In genomic region chr19:2252481-2253105, GRCh38 we compare ENCODE assay signal across 9 cellular contexts. TPM values are rescaled to one million over a fixed set of nuclear protein-coding genes. Genes with fewer than 3 reads are reported as not detected.
DNase-seq lines count a peak whose midpoint lies in the region; ATAC-seq and TF ChIP-seq lines count a peak whose summit lies in the region.
"Had no signal": no experiment of that assay in that cellular context is flagged by ENCODE, and none has a peak within 500 bp of the region (broad histone marks: within the 10 kb centered on the region; RNA-seq: fewer than 3 reads in every experiment).

No MANE protein-coding gene starts in this region.

- peak overlapping the region in 8 of 10 donors; percentile 0 to 34 (median 15) for H3K4me3 ChIP-seq in heart right ventricle
- peak overlapping the region; percentile 34 for H3K4me3 ChIP-seq in thoracic aorta

- no peaks in the 10 kb centered on the region for H3K27me3 Mint-ChIP-seq in T-helper 17 cell
- H3K27me3 Mint-ChIP-seq in immature natural killer cell (ENCODE audit: low read depth in 3 of 3), result peaks cover 2 to 16% (median 6%) of the 10 kb centered on the region in 3 donors

- intact Hi-C loops in heart right ventricle (cut with DNase I), result no loop called here
- intact Hi-C loops in Right ventricle myocardium superior (cut with DNase I), result no loop called here

- H3K36me3 ChIP-seq in heart right ventricle (peaks cover 0 to 13% (median under 1%) of the 10 kb centered on the region in 9 donors), thoracic aorta (peaks cover 10% of the 10 kb centered on the region)

- no peak for ATAC-seq in heart right ventricle
- no peak for ATAC-seq in Right ventricle myocardium superior (ENCODE audit: poor library complexity)
- no peak for ATAC-seq in T-helper 17 cell
- ATAC-seq in thoracic aorta (ENCODE audit: insufficient number of reproducible peaks, low FRiP score, low read depth), result no peak

- DNase-seq in heart right ventricle (no peak), Right ventricle myocardium superior (no peak), T-helper 17 cell (no peak), immature natural killer cell (no peak), thoracic aorta (ENCODE audit: low spot score) (no peak), KBM-7 (no peak), A172 (ENCODE audit: low spot score) (no peak), NCI-H748 (lab: John Stamatoyannopoulos, UW; ENCODE audit: unreplicated experiment) (no peak)
- DNase-seq: NCI-H345 had no signal

- TF ChIP-seq CTCF in heart right ventricle (IDR thresholded peaks at IDR 0.05), result no peak
- no peak for TF ChIP-seq CTCF in thoracic aorta (IDR thresholded peaks at IDR 0.05)

- H3K27ac Mint-ChIP-seq in T-helper 17 cell, result peak overlapping the region; percentile 43
- no peak overlapping the region for H3K27ac Mint-ChIP-seq in immature natural killer cell

- H3K4me1 ChIP-seq in heart right ventricle, result peaks cover 8 to 43% (median 36%) of the 10 kb centered on the region in 9 donors
- H3K4me1 ChIP-seq in thoracic aorta (ENCODE audit: control insufficient read depth in 1 of 2, low read depth in 2 of 2), result peaks cover 20 to 39% of the 10 kb centered on the region in 2 donors

- H3K4me3 Mint-ChIP-seq in T-helper 17 cell (peak overlapping the region; percentile 83), immature natural killer cell (peak overlapping the region in 4 of 5 donors; percentile 7 to 68 (median 12))

- H3K36me3 Mint-ChIP-seq in T-helper 17 cell (ENCODE audit: low read depth) (peaks cover 2% of the 10 kb centered on the region), immature natural killer cell (no peaks in the 10 kb centered on the region)

- H3K27me3 ChIP-seq in heart right ventricle, result peaks cover 36 to 59% (median 52%) of the 10 kb centered on the region in 7 donors
- H3K27me3 ChIP-seq in thoracic aorta (replicated peaks; ENCODE audit: insufficient read depth), result peaks cover 15% of the 10 kb centered on the region

- H3K4me1 Mint-ChIP-seq in T-helper 17 cell (peaks cover 2% of the 10 kb centered on the region), immature natural killer cell (peaks cover 0 to 9% of the 10 kb centered on the region in 2 donors)

- H3K27ac ChIP-seq in heart right ventricle (no peak overlapping the region), thoracic aorta (no peak overlapping the region)

- in situ Hi-C loops in KBM-7 (cut with MboI; ENCODE audit: low pct_unique_long_range_greater_than_20kb, low sequenced_read_pairs), result no loop called here

- no peaks in the 10 kb centered on the region for H3K9me3 Mint-ChIP-seq in immature natural killer cell

- WGBS in heart right ventricle, 2 donors, result 6% methylated on average over 44 to 48 of the region's 48 CpGs

- H3K9me3 ChIP-seq in heart right ventricle, result no peaks in the 10 kb centered on the region
- H3K9me3 ChIP-seq in T-helper 17 cell (ENCODE audit: control insufficient read depth, low read length, poor library complexity, severe bottlenecking), result no peaks in the 10 kb centered on the region
- H3K9me3 ChIP-seq in thoracic aorta, result no peaks in the 10 kb centered on the region

RNA-seq across cellular contexts. Expression of gene AMH, which starts 3.5 kb away (rescaled TPM):
- total RNA-seq in heart right ventricle (under 1 TPM; 0.15 to 0.70 (median 0.41) TPM), Right ventricle myocardium superior (0.24 TPM), T-helper 17 cell (1 to 10 TPM in 1 of 2 donors, under 1 TPM in 1; 0.50 to 2.7 TPM), thoracic aorta (under 1 TPM; 0.92 to 0.95 TPM)
- polyA plus RNA-seq in heart right ventricle (1 to 10 TPM in 1 of 2 donors, under 1 TPM in 1; 0.30 to 1.0 TPM), immature natural killer cell (not detected)
- 8.5 and 10.0 TPM in 2 replicates for total RNA-seq in A172 (2014; rRNA removed; shearing (Covaris generic))

RNA-seq across cellular contexts. Expression of gene JSRP1, which starts 3.6 kb away (rescaled TPM):
- total RNA-seq in heart right ventricle, result under 1 TPM in 3 of 10 donors, not detected in 7; 0.31 to 0.72 (median 0.45) TPM
- polyA plus RNA-seq in heart right ventricle, result under 1 TPM in 1 of 2 donors, not detected in 1; 0.29 TPM
- total RNA-seq in Right ventricle myocardium superior, result 0.35 TPM
- 1 to 10 TPM in 1 of 2 donors, under 1 TPM in 1; 0.55 to 1.0 TPM for total RNA-seq in T-helper 17 cell
- polyA plus RNA-seq in immature natural killer cell, result under 1 TPM in 1 of 3 donors, not detected in 2; 0.94 TPM
- not detected for total RNA-seq in thoracic aorta
- not detected in 2 replicates for total RNA-seq in A172 (2014; rRNA removed; shearing (Covaris generic))

RNA-seq across cellular contexts. Expression of gene SF3A2, which starts 16.0 kb away (rescaled TPM):
- total RNA-seq in heart right ventricle, result 10 to 100 TPM; 24.6 to 45.2 (median 30.4) TPM
- 10 to 100 TPM; 25.8 to 47.3 TPM for polyA plus RNA-seq in heart right ventricle
- total RNA-seq in Right ventricle myocardium superior, result 30.0 TPM
- 100 to 1,000 TPM; 119 to 135 TPM for total RNA-seq in T-helper 17 cell
- polyA plus RNA-seq in immature natural killer cell, result 10 to 100 TPM in 2 of 3 donors, 1 to 10 TPM in 1; 6.2 to 40.9 (median 11.1) TPM
- total RNA-seq in thoracic aorta, result 10 to 100 TPM; 23.8 to 43.7 TPM
- 41.1 and 42.9 TPM in 2 replicates for total RNA-seq in A172 (2014; rRNA removed; shearing (Covaris generic))

RNA-seq across cellular contexts. Expression of gene PLEKHJ1, which starts 16.5 kb away (rescaled TPM):
- 10 to 100 TPM; 40.0 to 76.5 (median 45.0) TPM for total RNA-seq in heart right ventricle
- 100 to 1,000 TPM in 1 of 2 donors, 10 to 100 TPM in 1; 83.6 to 103 TPM for polyA plus RNA-seq in heart right ventricle
- total RNA-seq in Right ventricle myocardium superior, result 59.6 TPM
- 10 to 100 TPM; 38.6 to 40.2 TPM for total RNA-seq in T-helper 17 cell
- 100 to 1,000 TPM; 115 to 148 (median 117) TPM for polyA plus RNA-seq in immature natural killer cell
- total RNA-seq in thoracic aorta, result 10 to 100 TPM; 26.3 to 46.2 TPM
- total RNA-seq in A172 (2014; rRNA removed; shearing (Covaris generic)), result 172 and 177 TPM in 2 replicates

RNA-seq across cellular contexts. Expression of gene PEAK3, which starts 29.4 kb away (rescaled TPM):
- 1 to 10 TPM in 1 of 10 donors, under 1 TPM in 9; 0.11 to 1.1 (median 0.22) TPM for total RNA-seq in heart right ventricle
- under 1 TPM; 0.13 to 0.22 TPM for polyA plus RNA-seq in heart right ventricle
- total RNA-seq in Right ventricle myocardium superior, result 0.70 TPM
- not detected for total RNA-seq in T-helper 17 cell
- polyA plus RNA-seq in immature natural killer cell, result 10 to 100 TPM in 1 of 3 donors, 1 to 10 TPM in 1, under 1 TPM in 1; 0.96 to 10.8 (median 2.5) TPM
- total RNA-seq in thoracic aorta, result 1 to 10 TPM; 1.2 to 3.0 TPM
- total RNA-seq in A172 (2014; rRNA removed; shearing (Covaris generic)), result 0.22 and 1.7 TPM in 2 replicates
